8 cellular contexts compared by ENCODE assay signal in genomic region chr10:49942339-49942705, GRCh38. TPM values are rescaled to one million over a fixed set of nuclear protein-coding genes. Genes with fewer than 3 reads are reported as not detected.
DNase-seq lines count a peak whose midpoint lies in the region; ATAC-seq, FAIRE-seq and TF ChIP-seq lines count a peak whose summit lies in the region.
"Not testable (repeated sequence)": the region's sequence is repeated elsewhere in the genome, so short reads cannot be mapped to it uniquely, and the experiment has no call there.

No MANE protein-coding gene starts in this region.

- peak overlapping the region; percentile 89 for H3K9ac ChIP-seq in SK-N-MC (ENCODE audit: insufficient read length)
- peak overlapping the region; percentile 83 for H3K9ac ChIP-seq in GM12878 (ENCODE audit: control insufficient read depth, insufficient read depth, low read length)
- H3K9ac ChIP-seq in muscle layer of colon (ENCODE audit: low read length): peak overlapping the region; percentile 74

- 1% methylated on average over 12 of the region's 12 CpGs for WGBS in GM12878 (ENCODE audit: insufficient coverage, insufficient replicate concordance, low lambda C conversion rate, missing lambda C conversion rate)

- SMC1A ChIA-PET in GM12878 (lab: Charles Lee; ENCODE audit: uncharacterized antibody, unreplicated experiment): not testable (repeated sequence)

- TF ChIP-seq EP300 in GM12878 (IDR thresholded peaks at IDR 0.05; ENCODE audit: borderline replicate concordance in 1 of 2, control insufficient read depth in 1 of 2, low read depth in 2 of 2, low read length in 2 of 2): not testable (repeated sequence)

- not testable (repeated sequence) for H3K9me3 Mint-ChIP-seq in Caco-2 (ENCODE audit: unreplicated experiment); glutamatergic neuron (ENCODE audit: unreplicated experiment); stimulated activated naive B cell treated with anti-CD40 and anti-IgM and Interleukin-4, amounts not matched to agents 10 μg/mL and 1 μg/mL and 100 μg/mL, for 72 hours

- not testable (repeated sequence) for FAIRE-seq in GM12878 (lab: Jason Lieb, UNC)

- H2AFZ ChIP-seq in GM12878 (ENCODE audit: control insufficient read depth, low read depth, low read length): peak overlapping the region; percentile 72

- in situ Hi-C loops in GM12878 (cut with MboI): not testable (repeated sequence)

- H3K27me3 ChIP-seq in Caco-2 (replicated peaks; ENCODE audit: control insufficient read depth, insufficient read depth, low read length); GM12878 (replicated peaks in 1 of 2; ENCODE audit: control insufficient read depth in 2 of 2, insufficient read depth in 2 of 2, low read length in 1 of 2); muscle layer of colon (ENCODE audit: control insufficient read depth in 1 of 2, insufficient read depth in 2 of 2, low read length in 2 of 2): not testable (repeated sequence)

- H3K4me1 Mint-ChIP-seq in Caco-2 (ENCODE audit: low read depth, unreplicated experiment): peaks cover 13% of the 10 kb centered on the region
- not testable (repeated sequence) for H3K4me1 Mint-ChIP-seq in glutamatergic neuron (ENCODE audit: low read depth, unreplicated experiment)
- peaks cover 16 to 29% of the 10 kb centered on the region in 2 donors for H3K4me1 Mint-ChIP-seq in stimulated activated naive B cell treated with anti-CD40 and anti-IgM and Interleukin-4, amounts not matched to agents 10 μg/mL and 1 μg/mL and 100 μg/mL, for 72 hours

- intact Hi-C loops in Caco-2 (cut with micrococcal nuclease; ENCODE audit: unreplicated experiment); GM12878 (cut with micrococcal nuclease; ENCODE audit: unreplicated experiment): not testable (repeated sequence)

- not testable (repeated sequence) for TF ChIP-seq RAD21 in GM12878 (IDR thresholded peaks at IDR 0.05; ENCODE audit: insufficient read depth, low read depth, low read length)

- RAD21 ChIA-PET in GM12878 (lab: Charles Lee; ENCODE audit: unreplicated experiment): not testable (repeated sequence)

- H3K27ac Mint-ChIP-seq in Caco-2 (ENCODE audit: unreplicated experiment): peak overlapping the region; percentile 99
- peak overlapping the region; percentile 93 for H3K27ac Mint-ChIP-seq in glutamatergic neuron (ENCODE audit: unreplicated experiment)
- peak overlapping the region; percentile 94 for H3K27ac Mint-ChIP-seq in stimulated activated naive B cell treated with anti-CD40 and anti-IgM and Interleukin-4, amounts not matched to agents 10 μg/mL and 1 μg/mL and 100 μg/mL, for 72 hours

- POLR2A ChIA-PET in Caco-2 (lab: Charles Lee); GM12878 (lab: Charles Lee): not testable (repeated sequence)

- TF ChIP-seq POLR2A in GM12878 (IDR thresholded peaks at IDR 0.05; ENCODE audit: low read depth, low read length): not testable (repeated sequence)

- not testable (repeated sequence) for TF ChIP-seq CTCF in Caco-2 (IDR thresholded peaks at IDR 0.05; ENCODE audit: insufficient read depth in 1 of 2, low read depth in 1 of 2, low read length in 1 of 2, severe bottlenecking in 1 of 2, unreplicated experiment in 1 of 2); GM12878 (IDR thresholded peaks at IDR 0.05 in 2 of 3, conservative IDR thresholded peaks at IDR 0.05 in 1 of 3; ENCODE audit: control insufficient read depth in 2 of 3, extremely low read depth in 1 of 3, insufficient read depth in 1 of 3, low read depth in 3 of 3, low read length in 3 of 3); glutamatergic neuron (IDR thresholded peaks at IDR 0.05; ENCODE audit: partially characterized antibody, unreplicated experiment)

- peaks cover 33% of the 10 kb centered on the region for H3K36me3 Mint-ChIP-seq in Caco-2 (ENCODE audit: insufficient read depth, unreplicated experiment)
- not testable (repeated sequence) for H3K36me3 Mint-ChIP-seq in glutamatergic neuron (ENCODE audit: unreplicated experiment)
- H3K36me3 Mint-ChIP-seq in stimulated activated naive B cell treated with anti-CD40 and anti-IgM and Interleukin-4, amounts not matched to agents 10 μg/mL and 1 μg/mL and 100 μg/mL, for 72 hours: peaks cover 6 to 13% of the 10 kb centered on the region in 2 donors

- DNase-seq in Caco-2; SK-N-MC (ENCODE audit: low read depth, low spot score); GM12878 (ENCODE audit: low read depth, low spot score); glutamatergic neuron; stimulated activated naive B cell treated with anti-CD40 and anti-IgM and Interleukin-4, amounts not matched to agents 10 μg/mL and 1 μg/mL and 100 μg/mL, for 72 hours: not testable (repeated sequence)

- H3K4me3 Mint-ChIP-seq in Caco-2 (ENCODE audit: unreplicated experiment) (peak overlapping the region; percentile 100), glutamatergic neuron (ENCODE audit: unreplicated experiment) (peak overlapping the region; percentile 98)
- peak overlapping the region; percentile 99 to 100 for H3K4me3 Mint-ChIP-seq in stimulated activated naive B cell treated with anti-CD40 and anti-IgM and Interleukin-4, amounts not matched to agents 10 μg/mL and 1 μg/mL and 100 μg/mL, for 72 hours

- CTCF ChIA-PET in Caco-2 (lab: Charles Lee); GM12878 (lab: Yijun Ruan, JAX): not testable (repeated sequence)

- peaks cover 50% of the 10 kb centered on the region for H3K79me2 ChIP-seq in GM12878 (ENCODE audit: control insufficient read depth, insufficient read depth, low read length)

- not testable (repeated sequence) for H3K9me3 ChIP-seq in Caco-2; SK-N-MC (ENCODE audit: low read depth, low read length); GM12878 (replicated peaks; ENCODE audit: control insufficient read depth, insufficient read depth, low read length); muscle layer of colon (ENCODE audit: low read length)

- not testable (repeated sequence) for H3K4me1 ChIP-seq in Caco-2; GM12878 (ENCODE audit: control insufficient read depth, insufficient read depth, low read length); muscle layer of colon (ENCODE audit: insufficient read depth, low read length)

- not testable (repeated sequence) for H3K36me3 ChIP-seq in Caco-2 (ENCODE audit: control insufficient read depth, insufficient read depth, low read length); SK-N-MC (ENCODE audit: insufficient read depth, low read length); GM12878 (ENCODE audit: control insufficient read depth in 2 of 2, insufficient read depth in 2 of 2, low read length in 1 of 2); muscle layer of colon (ENCODE audit: insufficient read depth, low read length)

- not testable (repeated sequence) for H3K27ac ChIP-seq in SK-N-MC; muscle layer of colon (ENCODE audit: low read depth, low read length)
- peak overlapping the region; percentile 64 for H3K27ac ChIP-seq in GM12878 (ENCODE audit: control insufficient read depth, insufficient read depth)

- peak overlapping the region; percentile 70 for H3K4me3 ChIP-seq in Caco-2 (ENCODE audit: low read depth, low read length)
- H3K4me3 ChIP-seq in SK-N-MC: peak overlapping the region; percentile 80
- peak overlapping the region; percentile 98 for H3K4me3 ChIP-seq in GM12878
- peak overlapping the region; percentile 57 to 70 for H3K4me3 ChIP-seq in muscle layer of colon (ENCODE audit: low read depth in 1 of 2, low read length in 2 of 2)

- BruUV-seq in Caco-2 (replicated peaks; lab: Mats Ljungman, UMichigan) (TSS peak; percentile 67), GM12878 (replicated peaks; lab: Mats Ljungman, UMichigan) (TSS peak; percentile 79)

- H3K27me3 Mint-ChIP-seq in Caco-2 (ENCODE audit: insufficient read depth, unreplicated experiment); glutamatergic neuron (ENCODE audit: unreplicated experiment); stimulated activated naive B cell treated with anti-CD40 and anti-IgM and Interleukin-4, amounts not matched to agents 10 μg/mL and 1 μg/mL and 100 μg/mL, for 72 hours: not testable (repeated sequence)

- not testable (repeated sequence) for H4K20me1 ChIP-seq in GM12878 (ENCODE audit: control insufficient read depth, insufficient read depth)

- H3K4me2 ChIP-seq in GM12878 (ENCODE audit: control insufficient read depth, insufficient read depth): 0 out of 2 replicates have a peak overlapping the region, but pooled peaks have one; percentile 28

- ATAC-seq in GM21528 (IDR thresholded peaks at IDR 0.05; ENCODE audit: low FRiP score, unreplicated experiment) (peak; percentile 22), HG03439 (IDR thresholded peaks at IDR 0.05; ENCODE audit: unreplicated experiment) (peak; percentile 8), GM12878 (peak; percentile 48)
- ATAC-seq in stimulated activated naive B cell treated with anti-CD40 and anti-IgM and Interleukin-4, amounts not matched to agents 10 μg/mL and 1 μg/mL and 100 μg/mL, for 72 hours (replicated peaks): peak; percentile 49 to 51

RNA-seq across cellular contexts. Expression of gene TIMM23B, which starts 0.5 kb away (rescaled TPM):
- total RNA-seq in Caco-2 (2022) (37.0 and 39.3 TPM in 2 replicates), GM12878 (2014; rRNA removed) (25.3 and 28.6 TPM in 2 replicates), GM12878 (2014; rRNA removed; fragmentation: Illumina TruSeq; extraction: Trizol) (17.0 and 19.5 TPM in 2 replicates), GM12878 (2021) (19.4 and 23.8 TPM in 2 replicates), glutamatergic neuron (ENCODE audit: unreplicated experiment) (23.2 TPM)
- total RNA-seq in GM12878 (2013; cell fraction: nucleolus; rRNA removed): 104 and 107 TPM in 2 replicates
- polyA plus RNA-seq in GM12878 (2011; ENCODE audit: low read depth): 8.6 TPM
- polyA plus RNA-seq in GM12878 (2011; rRNA removed) (19.4 and 21.7 TPM in 2 replicates), GM12878 (2014; fragmentation: Illumina TruSeq; extraction: Trizol) (15.8 and 16.3 TPM in 2 replicates), GM12878 (2014; fragmentation: Nextera tagmentation; extraction: Ambion mirVana) (1 to 10 TPM; 5.0 to 6.0 TPM), GM12878 (2014; rRNA removed) (30.4 and 31.0 TPM in 2 replicates), GM12878 (2016; fragmentation: Nextera tagmentation; extraction: Ambion mirVana) (10 to 100 TPM; 15.6 to 16.0 TPM)
- polyA plus RNA-seq in GM12878 (2011; cell fraction: cytosol; rRNA removed): 9.7 and 10.2 TPM in 2 replicates
- polyA plus RNA-seq in GM12878 (2011; cell fraction: nucleus; rRNA removed): 38.0 and 65.9 TPM in 2 replicates
- 10.3 and 13.6 TPM in 2 replicates for polyA plus RNA-seq in GM12878 (2012)
- 14.5 and 19.5 TPM in 2 replicates for polyA minus RNA-seq in GM12878 (2011; rRNA and poly(A)+ RNA removed)
- polyA minus RNA-seq in GM12878 (2011; cell fraction: cytosol; rRNA and poly(A)+ RNA removed): 6.1 and 7.7 TPM in 2 replicates
- polyA minus RNA-seq in GM12878 (2011; cell fraction: nucleus; rRNA and poly(A)+ RNA removed): 33.7 and 61.8 TPM in 2 replicates

RNA-seq across cellular contexts. Expression of gene PARG, which starts 0.5 kb away (rescaled TPM):
- 67.5 and 69.7 TPM in 2 replicates for total RNA-seq in Caco-2 (2022)
- total RNA-seq in GM12878 (2013; cell fraction: nucleolus; rRNA removed): 115 and 130 TPM in 2 replicates
- total RNA-seq in GM12878 (2014; rRNA removed): 22.5 and 30.2 TPM in 2 replicates
- 34.5 and 35.4 TPM in 2 replicates for total RNA-seq in GM12878 (2014; rRNA removed; fragmentation: Illumina TruSeq; extraction: Trizol)
- total RNA-seq in GM12878 (2021): 26.4 and 28.3 TPM in 2 replicates
- 7.6 TPM for polyA plus RNA-seq in GM12878 (2011; ENCODE audit: low read depth)
- 18.7 and 23.6 TPM in 2 replicates for polyA plus RNA-seq in GM12878 (2011; rRNA removed)
- polyA plus RNA-seq in GM12878 (2011; cell fraction: cytosol; rRNA removed): 9.1 and 9.7 TPM in 2 replicates
- 18.4 and 18.7 TPM in 2 replicates for polyA plus RNA-seq in GM12878 (2011; cell fraction: nucleus; rRNA removed)
- polyA plus RNA-seq in GM12878 (2012): 9.8 and 13.6 TPM in 2 replicates
- polyA plus RNA-seq in GM12878 (2014; fragmentation: Illumina TruSeq; extraction: Trizol): 21.4 and 25.2 TPM in 2 replicates
- 1 to 10 TPM; 4.8 to 6.2 TPM for polyA plus RNA-seq in GM12878 (2014; fragmentation: Nextera tagmentation; extraction: Ambion mirVana)
- polyA plus RNA-seq in GM12878 (2014; rRNA removed): 19.2 and 19.7 TPM in 2 replicates
- 10 to 100 TPM; 28.5 to 29.4 TPM for polyA plus RNA-seq in GM12878 (2016; fragmentation: Nextera tagmentation; extraction: Ambion mirVana)
- 28.6 and 33.3 TPM in 2 replicates for polyA minus RNA-seq in GM12878 (2011; rRNA and poly(A)+ RNA removed)
- polyA minus RNA-seq in GM12878 (2011; cell fraction: cytosol; rRNA and poly(A)+ RNA removed): 9.8 and 10.4 TPM in 2 replicates
- polyA minus RNA-seq in GM12878 (2011; cell fraction: nucleus; rRNA and poly(A)+ RNA removed): 29.4 and 48.2 TPM in 2 replicates
- total RNA-seq in glutamatergic neuron (ENCODE audit: unreplicated experiment): 53.3 TPM

RNA-seq across cellular contexts. Expression of gene AGAP6, which starts 45.9 kb away (rescaled TPM):
- 26.0 and 27.9 TPM in 2 replicates for total RNA-seq in Caco-2 (2022)
- 49.3 and 53.2 TPM in 2 replicates for total RNA-seq in GM12878 (2013; cell fraction: nucleolus; rRNA removed)
- total RNA-seq in GM12878 (2014; rRNA removed): 12.6 and 14.3 TPM in 2 replicates
- 10.2 and 11.1 TPM in 2 replicates for total RNA-seq in GM12878 (2014; rRNA removed; fragmentation: Illumina TruSeq; extraction: Trizol)
- 14.3 and 14.7 TPM in 2 replicates for total RNA-seq in GM12878 (2021)
- 7.8 TPM for polyA plus RNA-seq in GM12878 (2011; ENCODE audit: low read depth)
- polyA plus RNA-seq in GM12878 (2011; rRNA removed): 15.3 and 19.7 TPM in 2 replicates
- 9.6 and 14.6 TPM in 2 replicates for polyA plus RNA-seq in GM12878 (2011; cell fraction: cytosol; rRNA removed)
- polyA plus RNA-seq in GM12878 (2011; cell fraction: nucleus; rRNA removed): 93.6 and 113 TPM in 2 replicates
- 13.0 and 13.7 TPM in 2 replicates for polyA plus RNA-seq in GM12878 (2012)
- 17.0 and 20.3 TPM in 2 replicates for polyA plus RNA-seq in GM12878 (2014; fragmentation: Illumina TruSeq; extraction: Trizol)
- 1 to 10 TPM in 1 of 2 experiments, under 1 TPM in 1; 0.66 to 2.5 TPM for polyA plus RNA-seq in GM12878 (2014; fragmentation: Nextera tagmentation; extraction: Ambion mirVana)
- polyA plus RNA-seq in GM12878 (2014; rRNA removed): 24.0 and 26.0 TPM in 2 replicates
- 1 to 10 TPM; 7.8 to 8.6 TPM for polyA plus RNA-seq in GM12878 (2016; fragmentation: Nextera tagmentation; extraction: Ambion mirVana)
- polyA minus RNA-seq in GM12878 (2011; rRNA and poly(A)+ RNA removed): 4.7 and 6.6 TPM in 2 replicates
- 1.3 and 1.8 TPM in 2 replicates for polyA minus RNA-seq in GM12878 (2011; cell fraction: cytosol; rRNA and poly(A)+ RNA removed)
- polyA minus RNA-seq in GM12878 (2011; cell fraction: nucleus; rRNA and poly(A)+ RNA removed): 7.0 and 14.7 TPM in 2 replicates
- total RNA-seq in glutamatergic neuron (ENCODE audit: unreplicated experiment): 18.5 TPM
